ENCODE assay signal across 8 cellular contexts in the genomic region with DNA sequence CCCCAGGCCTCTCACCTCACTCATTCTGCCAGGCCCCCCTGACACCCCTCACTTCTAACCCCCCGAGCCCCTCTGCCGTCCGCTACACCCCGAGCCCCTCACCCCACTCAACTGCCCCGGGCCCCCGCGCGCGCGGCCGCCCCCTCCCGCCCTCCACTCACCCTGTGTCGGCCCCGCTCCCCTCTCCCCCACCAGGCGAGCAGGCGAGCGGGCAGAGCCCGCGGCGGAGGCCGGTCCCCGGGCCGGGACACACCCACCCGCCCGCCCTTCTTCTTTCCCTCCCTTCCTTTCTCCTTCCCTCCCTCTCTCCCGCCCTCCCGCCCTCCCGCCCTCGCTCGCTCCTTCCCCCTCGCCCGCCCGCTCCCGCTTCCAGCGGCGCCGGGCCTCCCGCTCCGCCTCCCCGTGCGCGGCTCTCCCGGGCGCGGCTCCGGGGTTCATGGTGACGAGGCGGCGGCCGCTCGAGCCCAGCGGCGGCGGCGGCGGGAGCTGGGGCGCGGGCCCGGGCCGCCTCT. TPM values are rescaled to one million over a fixed set of nuclear protein-coding genes. Genes with fewer than 3 reads are reported as not detected.
DNase-seq lines count a peak whose midpoint lies in the region; ATAC-seq and TF ChIP-seq lines count a peak whose summit lies in the region.

A gene with protein sequence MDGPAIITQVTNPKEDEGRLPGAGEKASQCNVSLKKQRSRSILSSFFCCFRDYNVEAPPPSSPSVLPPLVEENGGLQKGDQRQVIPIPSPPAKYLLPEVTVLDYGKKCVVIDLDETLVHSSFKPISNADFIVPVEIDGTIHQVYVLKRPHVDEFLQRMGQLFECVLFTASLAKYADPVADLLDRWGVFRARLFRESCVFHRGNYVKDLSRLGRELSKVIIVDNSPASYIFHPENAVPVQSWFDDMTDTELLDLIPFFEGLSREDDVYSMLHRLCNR (plus strand): TSS at position 341 of the 512 bp plus-strand sequence. CDS start 320 bp downstream, outside the sequence.

- no peaks in the 10 kb centered on the region for H3K27me3 ChIP-seq in ovary

- H3K9me3 ChIP-seq in ovary = no peaks in the 10 kb centered on the region

- no peaks in the 10 kb centered on the region for H3K36me3 ChIP-seq in ovary

- no peak for TF ChIP-seq EP300 in ovary (IDR thresholded peaks at IDR 0.05)

- TF ChIP-seq POLR2A in ovary (IDR thresholded peaks at IDR 0.05) = no peak

- peak; percentile 40 for DNase-seq in ELR (ENCODE audit: low read depth)
- DNase-seq in NCI-H1105 treated with DMSO at 0.1 percent for 48 hours (lab: John Stamatoyannopoulos, UW) = peak; percentile 29
- peak; percentile 48 for DNase-seq in left cardiac atrium
- DNase-seq in ovary = peak; percentile 55 to 75 (median 72)
- DNase-seq in NCI-H1436 (lab: John Stamatoyannopoulos, UW) = no peak
- DNase-seq in NCI-H128 (lab: John Stamatoyannopoulos, UW; ENCODE audit: unreplicated experiment) = no peak

- whole genome bisulfite sequencing in ovary, 3 donors = 0 to 4% (median 1%) methylated on average over 1 to 49 of the region's 60 CpGs

- H3K4me3 ChIP-seq in ovary = peak within 1 kb of the TSS; percentile 76

- intact Hi-C loops in left cardiac atrium (cut with DNase I) (no loop called here), ovary (cut with DNase I) (no loop called here)

- peak; percentile 46 for ATAC-seq in left cardiac atrium
- no peak for ATAC-seq in HG03159 (IDR thresholded peaks at IDR 0.05; ENCODE audit: unreplicated experiment)

- peaks cover 8% of the 10 kb centered on the region for H3K4me1 ChIP-seq in ovary (ENCODE audit: insufficient read depth)

- H3K27ac ChIP-seq in angular gyrus (ENCODE audit: low read depth, low read length) (peak within 1 kb of the TSS; percentile 88), ovary (peak within 1 kb of the TSS; percentile 69 to 87)

- no peak for TF ChIP-seq CTCF in ovary (IDR thresholded peaks at IDR 0.05)

RNA-seq across cellular contexts. Expression of the gene that starts here (rescaled TPM):
- total RNA-seq in left cardiac atrium (10 to 100 TPM; 46.4 to 50.2 TPM), ovary (10 to 100 TPM; 16.5 to 41.1 (median 34.2) TPM)
- 10 to 100 TPM; 14.8 to 36.4 TPM for polyA plus RNA-seq in ovary

Comparison
In these comparisons a context has a peak if more than half of its experiments do, and no peak if none do; other contexts are left out.
1. DNase-seq: peak in ELR (single experiment), NCI-H1105 treated with DMSO at 0.1 percent for 48 hours (single experiment), left cardiac atrium (single experiment) and ovary (5 of 5); none in NCI-H1436 (single experiment) and NCI-H128 (single experiment).